In the genomic region with DNA sequence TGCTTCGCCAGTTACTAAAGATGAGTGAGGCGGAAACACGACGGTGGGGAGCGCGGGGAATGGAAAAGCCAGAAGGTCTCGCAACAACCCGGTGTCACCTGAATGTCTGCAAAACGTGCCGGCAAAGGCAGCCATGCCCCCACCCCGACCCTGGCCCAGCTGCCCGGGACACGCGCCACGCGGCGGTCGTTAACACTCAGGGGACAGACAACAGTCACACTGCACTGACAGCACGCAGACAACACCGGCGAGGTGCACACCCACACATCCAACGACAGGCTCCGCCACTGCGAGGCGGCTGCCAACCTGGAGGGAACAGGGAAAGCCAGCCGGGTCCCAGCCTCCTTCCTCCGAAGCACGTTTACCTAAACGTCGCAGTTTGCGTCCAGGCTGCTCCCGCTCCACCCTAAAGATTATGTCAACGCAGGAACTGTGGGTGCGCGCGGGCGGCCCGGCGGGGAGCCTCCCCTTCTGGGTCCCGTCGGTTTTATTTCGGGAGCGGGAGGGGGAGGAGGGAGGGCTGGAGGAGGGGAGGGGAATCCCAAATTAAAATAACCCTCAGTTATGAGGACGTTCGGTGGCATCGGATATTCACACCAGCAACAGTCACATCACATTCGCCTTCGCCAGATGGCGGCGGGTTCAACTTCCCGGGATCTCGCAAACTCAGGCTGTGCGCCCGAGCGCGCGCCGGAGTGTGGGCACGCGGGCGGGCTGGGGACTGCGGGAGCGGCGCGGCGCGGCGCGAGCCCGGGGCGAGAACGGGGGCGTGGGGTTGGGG, we compare ENCODE assay signal across 8 cellular contexts. TPM values are rescaled to one million over a fixed set of nuclear protein-coding genes. Genes with fewer than 3 reads are reported as not detected.
DNase-seq lines count a peak whose midpoint lies in the region; ATAC-seq and TF ChIP-seq lines count a peak whose summit lies in the region.

No MANE protein-coding gene starts in this region.

- H3K4me3 Mint-ChIP-seq in CD14-positive monocyte: peak overlapping the region; percentile 95
- peak overlapping the region; percentile 96 for H3K4me3 Mint-ChIP-seq in activated naive CD8-positive, alpha-beta T cell

- H3K36me3 ChIP-seq in HUES48 (ENCODE audit: control insufficient read depth, insufficient read depth, low read length): no peaks in the 10 kb centered on the region
- peaks cover 10% of the 10 kb centered on the region for H3K36me3 ChIP-seq in SJSA1
- no peaks in the 10 kb centered on the region for H3K36me3 ChIP-seq in heart left ventricle
- no peaks in the 10 kb centered on the region for H3K36me3 ChIP-seq in prostate gland

- H3K27me3 Mint-ChIP-seq in CD14-positive monocyte (ENCODE audit: low read depth in 3 of 3): peaks cover 2 to 38% (median 23%) of the 10 kb centered on the region in 3 donors
- no peaks in the 10 kb centered on the region for H3K27me3 Mint-ChIP-seq in activated naive CD8-positive, alpha-beta T cell

- H3K9me3 Mint-ChIP-seq in CD14-positive monocyte: peaks cover 0 to 1% (median 0%) of the 10 kb centered on the region in 7 donors
- H3K9me3 Mint-ChIP-seq in activated naive CD8-positive, alpha-beta T cell (ENCODE audit: low read depth): no peaks in the 10 kb centered on the region

- intact Hi-C loops in CD14-positive monocyte (cut with micrococcal nuclease) (loop anchor here (5.0 to 10.0 kb wide), 4 partner anchors 39 to 143 kb away; no protein-coding TSS in a partner anchor), heart left ventricle (cut with DNase I) (loop anchor here in 8 of 10 donors (2.0 to 10.0 kb wide), 11 partner anchors 36 to 611 kb away; a partner anchor contains a TSS), prostate gland (cut with DNase I) (loop anchor here (5.0 to 10.0 kb wide), 4 partner anchors 39 to 1237 kb away; a partner anchor contains a TSS)

- DNase-seq in CD14-positive monocyte (ENCODE audit: low spot score): no peak
- DNase-seq in SJSA1 (ENCODE audit: low read depth in 1 of 2, low spot score in 2 of 2): peak in 1 of 2 experiments; percentile 46
- DNase-seq in heart left ventricle: peak; percentile 57 to 76 (median 63)
- peak; percentile 60 for DNase-seq in prostate gland (ENCODE audit: low spot score)
- no peak for DNase-seq in NCI-H524 treated with DMSO at 0.1 percent for 48 hours (lab: John Stamatoyannopoulos, UW)

- H3K9ac ChIP-seq in HUES48 (ENCODE audit: low read depth, low read length): no peak overlapping the region

- no peak overlapping the region for H3K27ac ChIP-seq in HUES48 (ENCODE audit: low read depth, low read length)
- H3K27ac ChIP-seq in SJSA1: peak overlapping the region; percentile 87
- H3K27ac ChIP-seq in heart left ventricle: peak overlapping the region; percentile 96 to 100 (median 99)
- peak overlapping the region; percentile 95 to 97 for H3K27ac ChIP-seq in prostate gland

- TF ChIP-seq POLR2A in heart left ventricle (IDR thresholded peaks at IDR 0.05) (no peak), prostate gland (IDR thresholded peaks at IDR 0.05) (no peak)

- H3K9me3 ChIP-seq in HUES48 (ENCODE audit: control insufficient read depth, insufficient read depth, low read length) (no peaks in the 10 kb centered on the region), SJSA1 (replicated peaks) (no peaks in the 10 kb centered on the region), heart left ventricle (no peaks in the 10 kb centered on the region), prostate gland (no peaks in the 10 kb centered on the region)

- peak; percentile 4 for ATAC-seq in GM19455 (IDR thresholded peaks at IDR 0.05; ENCODE audit: unreplicated experiment)
- ATAC-seq in heart left ventricle: peak; percentile 6 to 23 (median 18)

- no peak for TF ChIP-seq CTCF in CD14-positive monocyte (IDR thresholded peaks at IDR 0.05)
- TF ChIP-seq CTCF in heart left ventricle (IDR thresholded peaks at IDR 0.05): peak in 4 of 12 donors; percentile 7 to 20 (median 14)
- peak in 1 of 4 experiments; percentile 24 for TF ChIP-seq CTCF in prostate gland (IDR thresholded peaks at IDR 0.05)

- H3K36me3 Mint-ChIP-seq in CD14-positive monocyte: peaks cover 11 to 23% of the 10 kb centered on the region in 2 donors
- H3K36me3 Mint-ChIP-seq in activated naive CD8-positive, alpha-beta T cell: no peaks in the 10 kb centered on the region

- WGBS in heart left ventricle, 4 donors: 0 to 1% (median 1%) methylated on average over 45 to 73 of the region's 73 CpGs
- under 1% methylated on average over 70 of the region's 73 CpGs for WGBS in prostate gland

- peaks cover 57% of the 10 kb centered on the region for H3K4me1 Mint-ChIP-seq in CD14-positive monocyte
- H3K4me1 Mint-ChIP-seq in activated naive CD8-positive, alpha-beta T cell (ENCODE audit: low read depth): peaks cover 52% of the 10 kb centered on the region

- H3K4me1 ChIP-seq in HUES48 (ENCODE audit: control insufficient read depth, insufficient read depth, low read length) (peaks cover 36% of the 10 kb centered on the region), SJSA1 (replicated peaks) (peaks cover 27% of the 10 kb centered on the region), heart left ventricle (peaks cover 0 to 63% (median 53%) of the 10 kb centered on the region in 12 donors), prostate gland (replicated peaks) (peaks cover 2% of the 10 kb centered on the region)

- H3K27me3 ChIP-seq in HUES48 (ENCODE audit: control insufficient read depth, insufficient read depth, low read length): peaks cover 86% of the 10 kb centered on the region
- no peaks in the 10 kb centered on the region for H3K27me3 ChIP-seq in SJSA1 (replicated peaks)
- no peaks in the 10 kb centered on the region for H3K27me3 ChIP-seq in heart left ventricle
- no peaks in the 10 kb centered on the region for H3K27me3 ChIP-seq in prostate gland (replicated peaks; ENCODE audit: insufficient read depth)

- H3K4me3 ChIP-seq in HUES48 (ENCODE audit: low read depth, low read length) (peak overlapping the region; percentile 73), SJSA1 (peak overlapping the region; percentile 95), heart left ventricle (peak overlapping the region; percentile 61 to 99 (median 96)), prostate gland (peak overlapping the region; percentile 92 to 97)

- H3K27ac Mint-ChIP-seq in CD14-positive monocyte: peak overlapping the region; percentile 31 to 88 (median 81)
- H3K27ac Mint-ChIP-seq in activated naive CD8-positive, alpha-beta T cell: peak overlapping the region; percentile 97

RNA-seq across cellular contexts. Expression of a gene that starts 0.7 kb away (rescaled TPM):
- polyA plus RNA-seq in CD14-positive monocyte (10 to 100 TPM; 15.5 to 27.5 TPM), heart left ventricle (10 to 100 TPM; 13.6 to 33.4 TPM)
- 16.2 and 17.4 TPM in 2 replicates for total RNA-seq in SJSA1 (2014; rRNA removed; shearing (Covaris generic))
- total RNA-seq in heart left ventricle (10 to 100 TPM; 35.3 to 58.2 (median 49.4) TPM), prostate gland (10 to 100 TPM; 25.6 to 32.2 TPM)

RNA-seq across cellular contexts. Expression of a gene that starts 2.4 kb away (rescaled TPM):
- polyA plus RNA-seq in CD14-positive monocyte: 1 to 10 TPM in 1 of 2 donors, under 1 TPM in 1; 0.76 to 1.4 TPM
- 8.1 and 12.4 TPM in 2 replicates for total RNA-seq in SJSA1 (2014; rRNA removed; shearing (Covaris generic))
- 10 to 100 TPM; 14.7 to 27.9 (median 19.5) TPM for total RNA-seq in heart left ventricle
- polyA plus RNA-seq in heart left ventricle: 1 to 10 TPM; 7.5 to 8.8 TPM
- total RNA-seq in prostate gland: 10 to 100 TPM; 18.2 to 48.6 TPM

Comparison
In these comparisons a context has a peak if more than half of its experiments do, and no peak if none do; other contexts are left out.
1. DNase-seq: peak in heart left ventricle (5 of 5) and prostate gland (single experiment); none in CD14-positive monocyte (single experiment) and NCI-H524 treated with DMSO at 0.1 percent for 48 hours (single experiment).
2. Peak in every context shown above with its lines, with median percentiles within 50 percentile points of each other: H3K4me3 ChIP-seq.